Comparison of ENCODE assay signal across 20 cellular contexts in genomic region chr5:167804512-167805220, GRCh38.
"Had no signal": no experiment of that assay in that cellular context is flagged by ENCODE, and none has a peak within 500 bp of the region (broad histone marks: within the 10 kb centered on the region; RNA-seq: fewer than 3 reads in every experiment).

No MANE protein-coding gene starts in this region.

- FAIRE-seq: colon had no signal

- DNase-seq: activated T-cell treated with anti-CD3 and anti-CD28 coated beads, Interleukin-2, amount 50 U/mL, for 1 hour; adrenal gland; dorsolateral prefrontal cortex; effector memory CD8-positive, alpha-beta T cell; foreskin fibroblast; immature natural killer cell; kidney glomerular epithelial cell; left ventricle myocardium inferior; nucleus accumbens; stimulated activated CD4-positive, alpha-beta T cell treated with anti-CD3 and anti-CD28 coated beads, Interleukin-2, amount 100 ng/mL, for 48 hours; stimulated activated CD8-positive, alpha-beta memory T cell treated with anti-CD3 and anti-CD28 coated beads, Interleukin-4, amount 100 ng/mL, for 48 hours; stimulated activated naive B cell treated with anti-CD40 and anti-IgM and Interleukin-4, amounts not matched to agents 10 μg/mL and 1 μg/mL and 100 μg/mL, for 72 hours; T-helper 1 cell; transverse colon had no signal

- H3K27ac ChIP-seq: adrenal gland, ascending aorta, dorsolateral prefrontal cortex, hepatocyte, left ventricle myocardium inferior, transverse colon, vagina had no signal

- H3K36me3 ChIP-seq: adrenal gland, ascending aorta, left ventricle myocardium inferior, transverse colon, vagina had no signal

- ATAC-seq: activated T-helper 17 cell treated with anti-CD3 and anti-CD28 coated beads, Interleukin-2, amount 50 U/mL, for 72 hours; effector memory CD8-positive, alpha-beta T cell; sciatic nerve; stimulated activated naive B cell treated with anti-CD40 and anti-IgM and Interleukin-4, amounts not matched to agents 10 μg/mL and 1 μg/mL and 100 μg/mL, for 72 hours had no signal

- H3K4me3 ChIP-seq: adrenal gland, ascending aorta, dorsolateral prefrontal cortex, hepatocyte, left ventricle myocardium inferior, transverse colon, vagina had no signal

- H3K4me1 ChIP-seq: adrenal gland, ascending aorta, left ventricle myocardium inferior, transverse colon had no signal

- H3K9me3 ChIP-seq: adrenal gland, ascending aorta, left ventricle myocardium inferior, transverse colon, vagina had no signal

- H3K27me3 ChIP-seq: adrenal gland, ascending aorta, transverse colon, vagina had no signal
